ENCODE assay signal across 19 cellular contexts in genomic region chr1:200883118-200883517, GRCh38. TPM values are rescaled to one million over a fixed set of nuclear protein-coding genes. Genes with fewer than 3 reads are reported as not detected.
"Had no signal": no experiment of that assay in that cellular context is flagged by ENCODE, and none has a peak within 500 bp of the region (broad histone marks: within the 10 kb centered on the region; RNA-seq: fewer than 3 reads in every experiment).

No MANE protein-coding gene starts in this region.

- H3K4me2 ChIP-seq: smooth muscle cell had no signal

- H3K4me3 ChIP-seq: cardiac muscle cell, lower lobe of right lung, smooth muscle cell, thyroid gland had no signal

- H3K9me3 ChIP-seq: lower lobe of right lung, thyroid gland had no signal

- H3K36me3 ChIP-seq: cardiac muscle cell, lower lobe of right lung, thyroid gland had no signal

- H3K36me3 Mint-ChIP-seq: activated naive CD4-positive, alpha-beta T cell treated with anti-CD3 and anti-CD28 coated beads, Interleukin-2, amount 50 U/mL, for 72 hours; stimulated activated naive B cell treated with anti-CD40 and anti-IgM and Interleukin-4, amounts not matched to agents 10 μg/mL and 1 μg/mL and 100 μg/mL, for 72 hours had no signal

- FAIRE-seq: keratinocyte had no signal

- H3K4me1 ChIP-seq: lower lobe of right lung, thyroid gland had no signal

- H3K27ac Mint-ChIP-seq: activated naive CD4-positive, alpha-beta T cell treated with anti-CD3 and anti-CD28 coated beads, Interleukin-2, amount 50 U/mL, for 72 hours; activated T-cell treated with anti-CD3 and anti-CD28 coated beads, Interleukin-2, amount 50 U/mL, for 24 hours; nephron; stimulated activated naive B cell treated with anti-CD40 and anti-IgM and Interleukin-4, amounts not matched to agents 10 μg/mL and 1 μg/mL and 100 μg/mL, for 72 hours had no signal

- DNase-seq: amniotic stem cell; foreskin fibroblast; hippocampal formation; lower lobe of right lung; nucleus accumbens; stimulated activated CD4-positive, alpha-beta T cell treated with anti-CD3 and anti-CD28 coated beads, Interleukin-4, amount 100 ng/mL, for 24 hours; stimulated activated naive B cell treated with anti-CD40 and anti-IgM and Interleukin-4, amounts not matched to agents 10 μg/mL and 1 μg/mL and 100 μg/mL, for 72 hours; thyroid gland had no signal

- H3K27me3 ChIP-seq: cardiac muscle cell, thyroid gland had no signal

- H3K9me3 Mint-ChIP-seq: activated naive CD4-positive, alpha-beta T cell treated with anti-CD3 and anti-CD28 coated beads, Interleukin-2, amount 50 U/mL, for 72 hours; activated T-cell treated with anti-CD3 and anti-CD28 coated beads, Interleukin-2, amount 50 U/mL, for 24 hours; nephron; stimulated activated naive B cell treated with anti-CD40 and anti-IgM and Interleukin-4, amounts not matched to agents 10 μg/mL and 1 μg/mL and 100 μg/mL, for 72 hours had no signal

- H3K27ac ChIP-seq: cardiac muscle cell, epithelial cell of prostate, lower lobe of right lung, thyroid gland had no signal

- ATAC-seq: activated naive CD4-positive, alpha-beta T cell treated with anti-CD3 and anti-CD28 coated beads, Interleukin-2, amount 50 U/mL, for 72 hours; lower lobe of right lung; sciatic nerve; stimulated activated naive B cell treated with anti-CD40 and anti-IgM and Interleukin-4, amounts not matched to agents 10 μg/mL and 1 μg/mL and 100 μg/mL, for 72 hours had no signal

- H3K4me3 Mint-ChIP-seq: activated T-cell treated with anti-CD3 and anti-CD28 coated beads, Interleukin-2, amount 50 U/mL, for 24 hours; nephron; stimulated activated naive B cell treated with anti-CD40 and anti-IgM and Interleukin-4, amounts not matched to agents 10 μg/mL and 1 μg/mL and 100 μg/mL, for 72 hours had no signal

RNA-seq across cellular contexts. Expression of gene GPR25, which starts 10.3 kb away (rescaled TPM):
- total RNA-seq: activated naive CD4-positive, alpha-beta T cell treated with anti-CD3 and anti-CD28 coated beads, Interleukin-2, amount 50 U/mL, for 72 hours; dermis microvascular lymphatic vessel endothelial cell; sciatic nerve; smooth muscle cell; T-helper 1 cell treated with Interleukin-12 subunit alpha and Interleukin-12 subunit beta and Interleukin-4 antibody, amounts not matched to agents 30 ng/mL and 1 ng/mL, for 36 hours; urinary bladder had no signal
- polyA plus RNA-seq: cardiac muscle cell, keratinocyte, smooth muscle cell had no signal

RNA-seq across cellular contexts. Expression of gene INAVA, which starts 11.6 kb away (rescaled TPM):
- total RNA-seq: dermis microvascular lymphatic vessel endothelial cell; T-helper 1 cell treated with Interleukin-12 subunit alpha and Interleukin-12 subunit beta and Interleukin-4 antibody, amounts not matched to agents 30 ng/mL and 1 ng/mL, for 36 hours had no signal
